In the genomic region with DNA sequence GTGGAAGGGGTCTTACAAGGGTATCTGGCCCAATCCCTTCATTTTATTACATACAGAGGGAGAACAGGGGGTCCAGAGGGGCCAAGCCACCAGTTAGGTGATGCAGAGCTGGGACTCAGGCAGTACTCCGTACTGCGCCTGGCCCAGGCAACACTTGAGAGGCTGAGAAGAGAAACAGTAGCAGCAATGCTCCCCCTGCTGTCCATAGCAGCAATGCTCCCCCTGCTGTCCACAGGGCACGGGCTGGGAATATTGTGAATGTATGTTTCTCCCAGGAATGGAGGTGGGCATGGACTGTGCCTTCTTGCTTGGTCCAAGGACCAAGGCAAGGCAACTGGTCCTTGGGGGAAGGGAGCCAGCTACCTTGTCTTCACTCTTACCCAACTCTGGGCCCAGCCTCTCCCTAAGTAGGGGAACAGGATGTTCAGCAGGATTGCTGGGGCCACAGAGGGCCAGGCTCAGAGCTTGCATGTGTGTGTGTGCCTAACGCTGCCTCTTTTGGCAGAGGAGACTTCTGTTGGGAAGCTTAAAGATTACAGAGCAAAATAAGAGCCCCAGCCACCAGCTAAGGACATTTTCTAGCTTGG, we compare ENCODE assay signal across 8 cellular contexts. TPM values are rescaled to one million over a fixed set of nuclear protein-coding genes. Genes with fewer than 3 reads are reported as not detected.
DNase-seq lines count a peak whose midpoint lies in the region; ATAC-seq, FAIRE-seq and TF ChIP-seq lines count a peak whose summit lies in the region.

No MANE protein-coding gene starts in this region.

- no peaks in the 10 kb centered on the region for H3K9me3 Mint-ChIP-seq in Caco-2 (ENCODE audit: unreplicated experiment)
- H3K9me3 Mint-ChIP-seq in stimulated activated naive B cell treated with anti-CD40 and anti-IgM and Interleukin-4, amounts not matched to agents 10 μg/mL and 1 μg/mL and 100 μg/mL, for 72 hours, result no peaks in the 10 kb centered on the region
- H3K9me3 Mint-ChIP-seq in T-helper 2 cell treated with Interferon-gamma antibody and Interleukin-4, amounts not matched to agents 5 μg/mL and 100 μg/mL, for 36 hours, result no peaks in the 10 kb centered on the region

- in situ Hi-C loops in T47D (cut with HindIII; ENCODE audit: low pct_unique_long_range_greater_than_20kb, low sequenced_read_pairs), result no loop called here

- ATAC-seq in stimulated activated naive B cell treated with anti-CD40 and anti-IgM and Interleukin-4, amounts not matched to agents 10 μg/mL and 1 μg/mL and 100 μg/mL, for 72 hours (replicated peaks), result peak in 1 of 2 donors; percentile 28
- ATAC-seq in GM18907 (IDR thresholded peaks at IDR 0.05; ENCODE audit: unreplicated experiment), result no peak

- FAIRE-seq in RCC 7860 (lab: Jason Lieb, UNC), result no peak

- POLR2A ChIA-PET in Caco-2 (lab: Charles Lee), result interaction anchor here (1.4 kb wide), 1 partner anchor 148 kb away, joined by 3 read pairs; no protein-coding TSS in a partner anchor

- no peak overlapping the region for H3K4me3 Mint-ChIP-seq in Caco-2 (ENCODE audit: unreplicated experiment)
- no peak overlapping the region for H3K4me3 Mint-ChIP-seq in stimulated activated naive B cell treated with anti-CD40 and anti-IgM and Interleukin-4, amounts not matched to agents 10 μg/mL and 1 μg/mL and 100 μg/mL, for 72 hours
- no peak overlapping the region for H3K4me3 Mint-ChIP-seq in T-helper 2 cell treated with Interferon-gamma antibody and Interleukin-4, amounts not matched to agents 5 μg/mL and 100 μg/mL, for 36 hours

- DNase-seq in Caco-2 (peak; percentile 88 to 89), HK-2 (ENCODE audit: unreplicated experiment) (peak; percentile 91), RCC 7860 (ENCODE audit: low spot score) (peak; percentile 77), T47D (ENCODE audit: low read depth in 1 of 2, low spot score in 1 of 2) (peak; percentile 77 to 86), kidney epithelial cell (ENCODE audit: low read depth) (no peak)
- no peak for DNase-seq in stimulated activated naive B cell treated with anti-CD40 and anti-IgM and Interleukin-4, amounts not matched to agents 10 μg/mL and 1 μg/mL and 100 μg/mL, for 72 hours
- no peak for DNase-seq in T-helper 2 cell treated with Interferon-gamma antibody and Interleukin-4, amounts not matched to agents 5 μg/mL and 100 μg/mL, for 36 hours (ENCODE audit: low spot score)

- TF ChIP-seq CTCF in Caco-2 (IDR thresholded peaks at IDR 0.05; ENCODE audit: insufficient read depth in 1 of 2, low read depth in 1 of 2, low read length in 1 of 2, severe bottlenecking in 1 of 2, unreplicated experiment in 1 of 2), result peak; percentile 98 to 100
- peak; percentile 86 for TF ChIP-seq CTCF in kidney epithelial cell (IDR thresholded peaks at IDR 0.05; ENCODE audit: insufficient read depth, low read length, poor library complexity, severe bottlenecking)

- peaks cover 50% of the 10 kb centered on the region for H3K4me1 Mint-ChIP-seq in Caco-2 (ENCODE audit: low read depth, unreplicated experiment)
- H3K4me1 Mint-ChIP-seq in stimulated activated naive B cell treated with anti-CD40 and anti-IgM and Interleukin-4, amounts not matched to agents 10 μg/mL and 1 μg/mL and 100 μg/mL, for 72 hours, result peaks cover 17 to 32% of the 10 kb centered on the region in 2 donors
- H3K4me1 Mint-ChIP-seq in T-helper 2 cell treated with Interferon-gamma antibody and Interleukin-4, amounts not matched to agents 5 μg/mL and 100 μg/mL, for 36 hours (ENCODE audit: low read depth), result peaks cover 37% of the 10 kb centered on the region

- CTCF ChIA-PET in Caco-2 (lab: Charles Lee), result interaction anchor here (0.5 to 8.3 kb wide), 20 partner anchors 9 to 268 kb away, joined by 3 to 167 read pairs (median 6); partner anchors contain the start of genes CEP250 and EIF6

- no TSS peak for BruUV-seq in Caco-2 (replicated peaks; lab: Mats Ljungman, UMichigan)

- no peaks in the 10 kb centered on the region for H3K27me3 Mint-ChIP-seq in Caco-2 (ENCODE audit: insufficient read depth, unreplicated experiment)
- H3K27me3 Mint-ChIP-seq in stimulated activated naive B cell treated with anti-CD40 and anti-IgM and Interleukin-4, amounts not matched to agents 10 μg/mL and 1 μg/mL and 100 μg/mL, for 72 hours, result no peaks in the 10 kb centered on the region
- H3K27me3 Mint-ChIP-seq in T-helper 2 cell treated with Interferon-gamma antibody and Interleukin-4, amounts not matched to agents 5 μg/mL and 100 μg/mL, for 36 hours (ENCODE audit: low read depth), result no peaks in the 10 kb centered on the region

- no peaks in the 10 kb centered on the region for H3K27me3 ChIP-seq in Caco-2 (replicated peaks; ENCODE audit: control insufficient read depth, insufficient read depth, low read length)
- no peaks in the 10 kb centered on the region for H3K27me3 ChIP-seq in kidney epithelial cell (ENCODE audit: control insufficient read depth, insufficient read depth, low read length)

- H3K9me3 ChIP-seq in Caco-2, result no peaks in the 10 kb centered on the region

- H3K27ac Mint-ChIP-seq in Caco-2 (ENCODE audit: unreplicated experiment), result peak overlapping the region; percentile 54
- H3K27ac Mint-ChIP-seq in stimulated activated naive B cell treated with anti-CD40 and anti-IgM and Interleukin-4, amounts not matched to agents 10 μg/mL and 1 μg/mL and 100 μg/mL, for 72 hours, result peak overlapping the region; percentile 10
- H3K27ac Mint-ChIP-seq in T-helper 2 cell treated with Interferon-gamma antibody and Interleukin-4, amounts not matched to agents 5 μg/mL and 100 μg/mL, for 36 hours, result no peak overlapping the region

- peaks cover 4% of the 10 kb centered on the region; the same call in 1 of the 2 replicates for H3K36me3 ChIP-seq in Caco-2 (ENCODE audit: control insufficient read depth, insufficient read depth, low read length)
- peaks cover 1% of the 10 kb centered on the region for H3K36me3 ChIP-seq in kidney epithelial cell (ENCODE audit: control insufficient read depth, insufficient read depth, low read length)

- H3K4me3 ChIP-seq in Caco-2 (ENCODE audit: low read depth, low read length), result no peak overlapping the region
- no peak overlapping the region for H3K4me3 ChIP-seq in kidney epithelial cell (ENCODE audit: low read depth, low read length)

- intact Hi-C loops in Caco-2 (cut with micrococcal nuclease; ENCODE audit: unreplicated experiment), result loop anchor here (1.0 kb wide), 1 partner anchor 13 kb away; no protein-coding TSS in a partner anchor

- H3K36me3 Mint-ChIP-seq in Caco-2 (ENCODE audit: insufficient read depth, unreplicated experiment), result peaks cover 33% of the 10 kb centered on the region
- H3K36me3 Mint-ChIP-seq in stimulated activated naive B cell treated with anti-CD40 and anti-IgM and Interleukin-4, amounts not matched to agents 10 μg/mL and 1 μg/mL and 100 μg/mL, for 72 hours, result peaks cover 28 to 45% of the 10 kb centered on the region in 2 donors
- peaks cover 10% of the 10 kb centered on the region for H3K36me3 Mint-ChIP-seq in T-helper 2 cell treated with Interferon-gamma antibody and Interleukin-4, amounts not matched to agents 5 μg/mL and 100 μg/mL, for 36 hours (ENCODE audit: low read depth)

- H3K4me1 ChIP-seq in Caco-2, result peaks cover 56% of the 10 kb centered on the region

RNA-seq across cellular contexts. Expression of gene FAM83C, which starts 14.8 kb away (rescaled TPM):
- total RNA-seq in Caco-2 (2022), result 0.09 TPM in 1 of 2 replicates, not detected in the other
- total RNA-seq in kidney epithelial cell, result not detected in 2 replicates

RNA-seq across cellular contexts. Expression of gene EIF6, which starts 22.5 kb away (rescaled TPM):
- total RNA-seq in Caco-2 (2022), result 403 and 420 TPM in 2 replicates
- total RNA-seq in kidney epithelial cell, result 284 and 332 TPM in 2 replicates

RNA-seq across cellular contexts. Expression of gene MMP24OS, which starts 29.1 kb away (rescaled TPM):
- total RNA-seq in Caco-2 (2022), result 38.8 and 42.3 TPM in 2 replicates
- total RNA-seq in kidney epithelial cell, result 17.5 and 19.3 TPM in 2 replicates

Comparison
In these comparisons a context has a peak if more than half of its experiments do, and no peak if none do; other contexts are left out.
1. DNase-seq: peak in Caco-2 (2 of 2), HK-2 (single experiment), RCC 7860 (single experiment) and T47D (2 of 2); none in kidney epithelial cell (single experiment), stimulated activated naive B cell treated with anti-CD40 and anti-IgM and Interleukin-4, amounts not matched to agents 10 μg/mL and 1 μg/mL and 100 μg/mL, for 72 hours (single experiment) and T-helper 2 cell treated with Interferon-gamma antibody and Interleukin-4, amounts not matched to agents 5 μg/mL and 100 μg/mL, for 36 hours (single experiment).